Comparison of ENCODE assay signal across 8 cellular contexts in the genomic region with DNA sequence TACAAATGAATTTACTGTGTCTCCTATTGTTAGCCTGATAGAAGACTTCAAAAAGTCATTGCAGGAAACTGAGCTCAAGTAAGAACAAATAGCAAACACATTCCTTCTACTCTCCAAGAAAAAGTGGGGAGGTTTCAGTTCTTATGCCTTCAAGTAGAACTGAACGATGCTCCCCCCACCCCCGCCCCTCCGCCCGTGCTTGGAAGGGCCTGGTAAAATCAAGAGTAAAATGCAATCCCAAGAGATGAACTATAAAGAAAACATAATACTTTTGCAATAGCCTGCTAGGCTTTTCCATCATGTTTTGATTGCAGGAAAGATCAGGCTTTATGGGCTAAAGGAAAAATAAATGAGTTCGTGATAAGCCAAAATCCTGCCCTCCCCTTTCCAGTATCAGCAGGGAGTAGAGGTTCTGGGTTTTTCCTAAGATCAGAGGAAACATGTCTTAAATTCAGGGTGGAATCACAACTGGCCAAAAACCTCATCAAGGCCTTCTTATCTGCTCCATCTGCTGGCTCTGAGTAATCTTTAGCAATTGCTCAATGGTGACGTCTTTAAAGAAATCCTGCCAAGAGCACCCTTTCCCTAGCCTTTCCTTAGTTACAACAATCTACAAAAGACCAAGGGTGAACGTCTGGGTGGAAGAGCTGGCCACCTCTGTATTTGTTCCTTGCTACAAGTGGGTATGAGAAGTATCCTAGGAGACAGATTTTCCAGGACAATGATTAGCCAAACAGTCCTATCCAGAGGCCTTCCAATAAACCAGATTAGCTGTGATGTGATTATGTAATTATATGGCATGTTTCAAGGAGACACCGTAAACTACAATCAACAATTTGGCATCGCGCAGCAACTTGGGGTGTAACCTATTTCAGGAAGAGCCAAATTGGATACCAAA.
DNase-seq lines count a peak whose midpoint lies in the region; FAIRE-seq and TF ChIP-seq lines count a peak whose summit lies in the region.

No MANE protein-coding gene starts in this region.

- DNase-seq in H54 (ENCODE audit: insufficient read length, low spot score) (no peak), SJSA1 (ENCODE audit: low read depth in 1 of 2, low spot score in 2 of 2) (peak in 1 of 2 experiments; percentile 38), foreskin fibroblast (peak; percentile 80 to 87), NCI-H1436 (lab: John Stamatoyannopoulos, UW) (no peak), GM19240 (ENCODE audit: insufficient read length, low spot score) (no peak), DMS114 treated with DMSO at 0.1 percent for 48 hours (lab: John Stamatoyannopoulos, UW; ENCODE audit: unreplicated experiment) (no peak)
- DNase-seq in activated naive CD4-positive, alpha-beta T cell treated with Interleukin-2 at 50 U/mL for 16 hours = no peak

- no peak overlapping the region for H3K9ac ChIP-seq in skeletal muscle tissue (ENCODE audit: low read depth in 1 of 3, low read length in 3 of 3)

- H3K4me3 ChIP-seq in SJSA1 = no peak overlapping the region
- H3K4me3 ChIP-seq in foreskin fibroblast (ENCODE audit: low read depth in 1 of 2, low read length in 2 of 2) = no peak overlapping the region
- no peak overlapping the region for H3K4me3 ChIP-seq in skeletal muscle tissue (ENCODE audit: low read length in 3 of 3)

- H3K9me3 ChIP-seq in SJSA1 (replicated peaks) (no peaks in the 10 kb centered on the region), skeletal muscle tissue (ENCODE audit: control insufficient read depth in 3 of 3, low read length in 3 of 3) (no peaks in the 10 kb centered on the region)

- H3K36me3 ChIP-seq in SJSA1 (no peaks in the 10 kb centered on the region), skeletal muscle tissue (ENCODE audit: control insufficient read depth in 3 of 3, insufficient read depth in 3 of 3, low read length in 3 of 3) (no peaks in the 10 kb centered on the region)

- H3K4me1 ChIP-seq in SJSA1 (replicated peaks) (peaks cover 8% of the 10 kb centered on the region), skeletal muscle tissue (ENCODE audit: control insufficient read depth in 3 of 3, insufficient read depth in 3 of 3, low read length in 3 of 3) (no peaks in the 10 kb centered on the region)

- H3K27me3 ChIP-seq in SJSA1 (replicated peaks) (no peaks in the 10 kb centered on the region), skeletal muscle tissue (ENCODE audit: control insufficient read depth in 3 of 3, insufficient read depth in 3 of 3, low read length in 3 of 3) (no peaks in the 10 kb centered on the region)

- no peak for TF ChIP-seq POLR2A in H54 (IDR thresholded peaks at IDR 0.05; ENCODE audit: low read depth, low read length)

- peak; percentile 11 for FAIRE-seq in H54 (lab: Jason Lieb, UNC)

- H3K27ac ChIP-seq in SJSA1 = peak overlapping the region; percentile 75
- H3K27ac ChIP-seq in skeletal muscle tissue (ENCODE audit: low read depth, low read length) = peak overlapping the region; percentile 45

- no peak for TF ChIP-seq CTCF in foreskin fibroblast (IDR thresholded peaks at IDR 0.05; ENCODE audit: low read depth, low read length)

Comparison
In these comparisons a context has a peak if more than half of its experiments do, and no peak if none do; other contexts are left out.
1. DNase-seq: peak in foreskin fibroblast (2 of 2); none in H54 (single experiment), NCI-H1436 (single experiment), GM19240 (single experiment), activated naive CD4-positive, alpha-beta T cell treated with Interleukin-2 at 50 U/mL for 16 hours (single experiment) and DMS114 treated with DMSO at 0.1 percent for 48 hours (single experiment).